Comparison of ENCODE assay signal across 16 cellular contexts in the genomic region with DNA sequence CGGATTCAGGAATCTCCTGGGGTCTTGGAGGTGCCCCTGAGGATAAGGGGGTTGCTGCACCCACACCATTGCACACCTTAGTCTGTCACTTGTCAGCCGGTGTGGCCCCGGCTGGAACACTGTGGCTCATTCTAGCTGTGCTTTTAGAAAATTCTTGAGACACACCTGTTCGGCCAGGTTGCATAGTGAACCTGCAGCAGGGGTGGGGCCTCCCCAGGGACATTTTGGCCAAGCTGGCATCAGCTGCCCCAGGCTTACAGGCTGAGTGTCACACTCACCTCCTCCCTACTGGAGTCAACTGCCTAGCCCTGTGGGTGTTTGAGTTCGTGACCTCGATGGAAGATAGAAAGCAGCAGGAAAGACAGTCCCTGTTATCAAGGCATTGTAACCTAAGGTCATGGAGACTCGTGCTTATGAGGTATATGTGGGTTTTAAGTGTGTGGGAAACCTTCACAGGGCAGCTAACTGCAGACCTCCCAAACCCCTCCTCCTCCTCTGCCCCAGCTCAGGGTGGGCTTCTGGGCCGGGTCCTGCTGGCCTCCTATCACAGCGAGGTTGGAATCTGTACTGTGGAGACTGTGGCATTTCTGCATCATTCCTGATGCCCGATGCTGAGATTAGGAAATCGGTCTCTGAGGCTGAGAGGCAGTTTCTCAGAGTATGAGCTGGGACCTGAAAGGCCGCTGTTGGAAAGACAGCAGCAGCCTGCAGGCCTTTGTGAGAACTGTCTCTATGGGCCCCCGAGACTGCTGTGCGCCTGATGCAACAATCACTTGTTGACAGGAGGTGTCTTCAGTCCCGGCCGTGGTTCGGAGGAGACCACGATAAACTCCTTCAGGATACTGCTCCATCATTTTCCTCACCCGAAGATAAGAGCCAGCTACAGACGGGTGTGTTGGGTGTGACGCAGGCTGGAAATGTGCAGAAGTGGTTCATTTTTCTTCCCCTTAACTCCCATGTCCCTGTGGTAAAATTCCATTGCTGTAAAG.
DNase-seq lines count a peak whose midpoint lies in the region; ATAC-seq, FAIRE-seq and TF ChIP-seq lines count a peak whose summit lies in the region.
"Had no signal": no experiment of that assay in that cellular context is flagged by ENCODE, and none has a peak within 500 bp of the region (broad histone marks: within the 10 kb centered on the region; RNA-seq: fewer than 3 reads in every experiment).

No MANE protein-coding gene starts in this region.

- no peaks in the 10 kb centered on the region for H3K36me3 Mint-ChIP-seq in stimulated activated effector memory CD8-positive, alpha-beta T cell treated with anti-CD3 and anti-CD28 coated beads, Interleukin-12 subunit alpha, Interleukin-12 subunit beta, amount 100 ng/mL, for 72 hours
- H3K36me3 Mint-ChIP-seq in CD14-positive monocyte: peaks cover 23 to 58% of the 10 kb centered on the region in 2 donors

- H3K9me3 Mint-ChIP-seq in stimulated activated effector memory CD8-positive, alpha-beta T cell treated with anti-CD3 and anti-CD28 coated beads, Interleukin-12 subunit alpha, Interleukin-12 subunit beta, amount 100 ng/mL, for 72 hours: no peaks in the 10 kb centered on the region
- no peaks in the 10 kb centered on the region for H3K9me3 Mint-ChIP-seq in CD14-positive monocyte

- peak overlapping the region in 37 of 59 donors; percentile 2 to 100 (median 53) for H3K27ac ChIP-seq in dorsolateral prefrontal cortex
- no peak overlapping the region for H3K27ac ChIP-seq in kidney (ENCODE audit: low read depth in 2 of 2, low read length in 2 of 2)
- H3K27ac ChIP-seq: body of pancreas had no signal

- H3K9me3 ChIP-seq in kidney (ENCODE audit: control insufficient read depth in 1 of 2, low read length in 2 of 2): no peaks in the 10 kb centered on the region
- H3K9me3 ChIP-seq: body of pancreas had no signal

- no peak overlapping the region for H3K9ac ChIP-seq in kidney (ENCODE audit: low read length in 2 of 2)

- no peaks in the 10 kb centered on the region for H3K36me3 ChIP-seq in kidney (ENCODE audit: control insufficient read depth in 1 of 2, insufficient read depth in 2 of 2, low read length in 2 of 2)

- peak; percentile 37 for DNase-seq in HuH-7.5 (ENCODE audit: low spot score)
- peak in 1 of 10 donors; percentile 22 for DNase-seq in dorsolateral prefrontal cortex
- DNase-seq in kidney: peak; percentile 59
- no peak for DNase-seq in stimulated activated effector memory CD8-positive, alpha-beta T cell treated with anti-CD3 and anti-CD28 coated beads, Interleukin-12 subunit alpha, Interleukin-12 subunit beta, amount 100 ng/mL, for 72 hours (ENCODE audit: low spot score in 2 of 2)
- no peak for DNase-seq in stimulated activated CD4-positive, alpha-beta T cell treated with anti-CD3 and anti-CD28 coated beads, Interleukin-4, amount 100 ng/mL, for 4 hours
- DNase-seq in head of caudate nucleus: no peak
- DNase-seq in activated naive CD4-positive, alpha-beta T cell (lab: John Stamatoyannopoulos, UW): no peak
- DNase-seq in CD14-positive monocyte (ENCODE audit: low spot score): no peak
- DNase-seq: activated CD8-positive, alpha-beta T cell treated with anti-CD3 and anti-CD28 coated beads, Interleukin-2, amount 10 ng/mL, durations not matched to agents 7 days and 5 days; body of pancreas; CD4-positive, alpha-beta memory T cell; GDM1; NCI-H2081; SHP77; stimulated activated CD8-positive, alpha-beta memory T cell treated with anti-CD3 and anti-CD28 coated beads, Interleukin-4, amount 100 ng/mL, for 48 hours had no signal

- FAIRE-seq in kidney (lab: Jason Lieb, UNC): no peak
- FAIRE-seq: endometrium had no signal

- H3K4me3 ChIP-seq in dorsolateral prefrontal cortex (no peak overlapping the region), kidney (ENCODE audit: low read length in 2 of 2) (no peak overlapping the region)
- H3K4me3 ChIP-seq: body of pancreas had no signal

- peak; percentile 17 for ATAC-seq in stimulated activated effector memory CD8-positive, alpha-beta T cell treated with anti-CD3 and anti-CD28 coated beads, Interleukin-12 subunit alpha, Interleukin-12 subunit beta, amount 100 ng/mL, for 72 hours
- ATAC-seq: activated CD8-positive, alpha-beta T cell treated with anti-CD3 and anti-CD28 coated beads, Interleukin-2, amount 10 ng/mL, durations not matched to agents 7 days and 5 days; body of pancreas had no signal

- no peaks in the 10 kb centered on the region for H3K27me3 ChIP-seq in dorsolateral prefrontal cortex
- H3K27me3 ChIP-seq: body of pancreas had no signal

- TF ChIP-seq CTCF in dorsolateral prefrontal cortex (IDR thresholded peaks at IDR 0.05 in 54 of 56, conservative IDR thresholded peaks at IDR 0.05 in 2 of 56; ENCODE audit: low read depth in 1 of 56, partially characterized antibody in 56 of 56) (peak in 1 of 56 donors; percentile 19), kidney (IDR thresholded peaks at IDR 0.05; ENCODE audit: borderline replicate concordance, extremely low read depth, insufficient read depth) (no peak), CD14-positive monocyte (IDR thresholded peaks at IDR 0.05) (no peak)

- intact Hi-C loops in dorsolateral prefrontal cortex (cut with DNase I): no loop called here
- intact Hi-C loops in kidney (cut with DNase I): no loop called here
- intact Hi-C loops in head of caudate nucleus (cut with DNase I): no loop called here
- intact Hi-C loops in CD14-positive monocyte (cut with micrococcal nuclease): no loop called here

- no peak overlapping the region for H3K27ac Mint-ChIP-seq in stimulated activated effector memory CD8-positive, alpha-beta T cell treated with anti-CD3 and anti-CD28 coated beads, Interleukin-12 subunit alpha, Interleukin-12 subunit beta, amount 100 ng/mL, for 72 hours
- H3K27ac Mint-ChIP-seq in CD14-positive monocyte: peak overlapping the region in 3 of 7 donors; percentile 5 to 26 (median 21)
- H3K27ac Mint-ChIP-seq: activated CD8-positive, alpha-beta T cell treated with anti-CD3 and anti-CD28 coated beads, Interleukin-2, amount 10 ng/mL, durations not matched to agents 7 days and 5 days had no signal

- no peak overlapping the region for H3K4me3 Mint-ChIP-seq in stimulated activated effector memory CD8-positive, alpha-beta T cell treated with anti-CD3 and anti-CD28 coated beads, Interleukin-12 subunit alpha, Interleukin-12 subunit beta, amount 100 ng/mL, for 72 hours
- no peak overlapping the region for H3K4me3 Mint-ChIP-seq in CD14-positive monocyte
- H3K4me3 Mint-ChIP-seq: activated CD8-positive, alpha-beta T cell treated with anti-CD3 and anti-CD28 coated beads, Interleukin-2, amount 10 ng/mL, durations not matched to agents 7 days and 5 days; CD4-positive, alpha-beta memory T cell had no signal

- peaks cover 0 to 2% (median 0%) of the 10 kb centered on the region in 3 donors for H3K27me3 Mint-ChIP-seq in CD14-positive monocyte (ENCODE audit: low read depth in 3 of 3)
- H3K27me3 Mint-ChIP-seq: CD4-positive, alpha-beta memory T cell had no signal

- H3K4me1 ChIP-seq in kidney (ENCODE audit: control insufficient read depth in 1 of 2, insufficient read depth in 1 of 2, low read depth in 1 of 2, low read length in 2 of 2): no peaks in the 10 kb centered on the region

- H3K4me1 Mint-ChIP-seq in stimulated activated effector memory CD8-positive, alpha-beta T cell treated with anti-CD3 and anti-CD28 coated beads, Interleukin-12 subunit alpha, Interleukin-12 subunit beta, amount 100 ng/mL, for 72 hours: peaks cover 24% of the 10 kb centered on the region
- peaks cover 12% of the 10 kb centered on the region for H3K4me1 Mint-ChIP-seq in CD14-positive monocyte

Comparison
In these comparisons a context has a peak if more than half of its experiments do, and no peak if none do; other contexts are left out.
1. DNase-seq: peak in HuH-7.5 (single experiment) and kidney (single experiment); none in stimulated activated effector memory CD8-positive, alpha-beta T cell treated with anti-CD3 and anti-CD28 coated beads, Interleukin-12 subunit alpha, Interleukin-12 subunit beta, amount 100 ng/mL, for 72 hours (0 of 2), stimulated activated CD4-positive, alpha-beta T cell treated with anti-CD3 and anti-CD28 coated beads, Interleukin-4, amount 100 ng/mL, for 4 hours (0 of 2), head of caudate nucleus (0 of 42), activated naive CD4-positive, alpha-beta T cell (0 of 4) and CD14-positive monocyte (single experiment).
2. H3K27ac ChIP-seq: peak in dorsolateral prefrontal cortex (37 of 59); none in kidney (0 of 2).